Comparison of ENCODE assay signal across 11 cellular contexts in the genomic region with DNA sequence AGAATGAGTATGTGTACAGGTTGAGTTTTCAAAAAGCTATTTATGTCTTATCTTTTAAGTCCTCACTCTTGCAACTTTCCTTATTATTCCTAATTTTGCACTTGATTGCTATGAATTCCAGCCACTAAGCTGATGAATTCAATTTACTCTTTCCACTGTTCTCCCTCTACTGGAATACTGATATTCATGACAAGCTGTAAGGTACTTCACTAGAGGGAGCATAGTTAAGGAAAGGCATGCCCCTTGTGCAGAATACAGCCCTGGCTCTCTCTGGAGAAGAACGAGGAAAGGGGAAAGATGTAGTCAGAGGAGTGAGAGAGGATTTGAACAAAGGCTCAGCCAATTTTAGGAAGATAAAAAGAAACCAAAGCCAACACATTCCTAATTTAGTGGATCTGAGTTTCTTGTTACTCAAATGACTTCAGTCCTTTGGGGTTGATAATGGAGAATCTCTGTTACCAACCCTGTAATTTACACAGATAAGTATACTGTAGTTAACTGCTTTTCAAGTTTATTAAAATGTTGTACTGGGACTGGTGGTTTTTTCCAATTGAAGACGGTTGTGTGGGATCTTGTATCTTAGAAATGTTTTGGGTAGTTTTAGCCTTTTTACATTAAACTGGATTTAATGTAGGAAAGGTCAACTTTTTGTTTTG. TPM values are rescaled to one million over a fixed set of nuclear protein-coding genes. Genes with fewer than 3 reads are reported as not detected.
DNase-seq lines count a peak whose midpoint lies in the region; ATAC-seq and TF ChIP-seq lines count a peak whose summit lies in the region.
"Had no signal": no experiment of that assay in that cellular context is flagged by ENCODE, and none has a peak within 500 bp of the region (broad histone marks: within the 10 kb centered on the region; RNA-seq: fewer than 3 reads in every experiment).

No MANE protein-coding gene starts in this region.

- intact Hi-C loops in mammary epithelial cell (cut with micrococcal nuclease), result no loop called here
- intact Hi-C loops in activated CD4-positive, alpha-beta T cell treated with anti-CD3 and anti-CD28 coated beads for 36 hours (cut with DNase I, micrococcal nuclease), result no loop called here

- no peaks in the 10 kb centered on the region for H3K27me3 ChIP-seq in mammary epithelial cell (ENCODE audit: insufficient read depth, low read length)
- H3K27me3 ChIP-seq: SJSA1 had no signal

- no peaks in the 10 kb centered on the region for H3K9me3 Mint-ChIP-seq in stimulated activated effector memory CD8-positive, alpha-beta T cell treated with anti-CD3 and anti-CD28 coated beads, Interleukin-12 subunit alpha, Interleukin-12 subunit beta, amount 100 ng/mL, for 72 hours
- no peaks in the 10 kb centered on the region for H3K9me3 Mint-ChIP-seq in activated CD4-positive, alpha-beta T cell treated with anti-CD3 and anti-CD28 coated beads for 36 hours (ENCODE audit: low read depth)

- dilution Hi-C loops in mammary epithelial cell (cut with HindIII; ENCODE audit: low sequenced_read_pairs), result no loop called here

- peaks cover 46% of the 10 kb centered on the region for H3K36me3 Mint-ChIP-seq in stimulated activated effector memory CD8-positive, alpha-beta T cell treated with anti-CD3 and anti-CD28 coated beads, Interleukin-12 subunit alpha, Interleukin-12 subunit beta, amount 100 ng/mL, for 72 hours
- H3K36me3 Mint-ChIP-seq in activated CD4-positive, alpha-beta T cell treated with anti-CD3 and anti-CD28 coated beads for 36 hours (ENCODE audit: low read depth), result peaks cover 3% of the 10 kb centered on the region

- H3K27ac Mint-ChIP-seq in stimulated activated effector memory CD8-positive, alpha-beta T cell treated with anti-CD3 and anti-CD28 coated beads, Interleukin-12 subunit alpha, Interleukin-12 subunit beta, amount 100 ng/mL, for 72 hours, result peak overlapping the region; percentile 44
- no peak overlapping the region for H3K27ac Mint-ChIP-seq in activated CD4-positive, alpha-beta T cell treated with anti-CD3 and anti-CD28 coated beads for 36 hours

- peak; percentile 21 to 26 for DNase-seq in T47D (ENCODE audit: low read depth in 1 of 2, low spot score in 1 of 2)
- no peak for DNase-seq in mammary epithelial cell
- peak; percentile 25 for DNase-seq in RPMI7951 (ENCODE audit: low read depth)
- DNase-seq in fibroblast of peridontal ligament (ENCODE audit: extremely low read depth), result peak; percentile 60
- DNase-seq in stimulated activated effector memory CD8-positive, alpha-beta T cell treated with anti-CD3 and anti-CD28 coated beads, Interleukin-12 subunit alpha, Interleukin-12 subunit beta, amount 100 ng/mL, for 72 hours (ENCODE audit: low spot score in 2 of 2), result no peak
- DNase-seq in DMS53 (lab: John Stamatoyannopoulos, UW), result no peak
- no peak for DNase-seq in activated CD4-positive, alpha-beta T cell treated with anti-CD3 and anti-CD28 coated beads for 36 hours
- DNase-seq in GM13976 (ENCODE audit: low spot score), result no peak
- DNase-seq: GOT3 had no signal

- BruUV-seq in mammary epithelial cell (replicated peaks; lab: Mats Ljungman, UMichigan), result no TSS peak

- peaks cover 45% of the 10 kb centered on the region for H3K79me2 ChIP-seq in mammary epithelial cell (ENCODE audit: insufficient read depth, low read length)

- peaks cover 28% of the 10 kb centered on the region for H3K4me1 ChIP-seq in mammary epithelial cell (ENCODE audit: insufficient read depth, low read length)

- 80% methylated on average over 2 of the region's 2 CpGs for WGBS in mammary epithelial cell (ENCODE audit: low coverage, missing lambda C conversion rate)

- H3K27me3 Mint-ChIP-seq in activated CD4-positive, alpha-beta T cell treated with anti-CD3 and anti-CD28 coated beads for 36 hours, result no peaks in the 10 kb centered on the region

- H3K27ac ChIP-seq in mammary epithelial cell (ENCODE audit: insufficient read depth, low read depth, low read length), result no peak overlapping the region
- H3K27ac ChIP-seq: coronary artery, SJSA1 had no signal

- H3K4me2 ChIP-seq in mammary epithelial cell (ENCODE audit: insufficient read depth, low read depth, low read length), result no peak overlapping the region

- CTCF ChIA-PET in mammary epithelial cell (lab: Charles Lee; ENCODE audit: low non-redundant PET), result no interaction called here
- CTCF ChIA-PET in activated CD4-positive, alpha-beta T cell treated with anti-CD3 and anti-CD28 coated beads for 36 hours (lab: Charles Lee), result no interaction called here

- TF ChIP-seq CTCF in mammary epithelial cell (conservative IDR thresholded peaks at IDR 0.05 in 1 of 2, IDR thresholded peaks at IDR 0.05 in 1 of 2; ENCODE audit: extremely low read depth in 1 of 2, insufficient read depth in 1 of 2, low read depth in 1 of 2, low read length in 2 of 2), result peak in 1 of 2 donors; percentile 32
- TF ChIP-seq CTCF in GM13976 (IDR thresholded peaks at IDR 0.05; ENCODE audit: borderline replicate concordance, control extremely low read depth, extremely low read depth, insufficient read depth, missing control alignments), result no peak

- POLR2A ChIA-PET in activated CD4-positive, alpha-beta T cell treated with anti-CD3 and anti-CD28 coated beads for 36 hours (lab: Charles Lee), result no interaction called here

- in situ Hi-C loops in T47D (cut with HindIII; ENCODE audit: low pct_unique_long_range_greater_than_20kb, low sequenced_read_pairs) (no loop called here), mammary epithelial cell (cut with MboI; ENCODE audit: low sequenced_read_pairs in 2 of 2) (no loop called here), GM13976 (cut with MboI; ENCODE audit: low sequenced_read_pairs, unreplicated experiment) (no loop called here)

- no peak overlapping the region for H2AFZ ChIP-seq in mammary epithelial cell (ENCODE audit: low read depth, low read length)

- no peaks in the 10 kb centered on the region for H3K36me3 ChIP-seq in mammary epithelial cell (ENCODE audit: insufficient read depth, low read length)

- no peak overlapping the region for H3K9ac ChIP-seq in mammary epithelial cell (ENCODE audit: insufficient read depth, low read length)

- ATAC-seq in stimulated activated effector memory CD8-positive, alpha-beta T cell treated with anti-CD3 and anti-CD28 coated beads, Interleukin-12 subunit alpha, Interleukin-12 subunit beta, amount 100 ng/mL, for 72 hours, result no peak
- no peak for ATAC-seq in activated CD4-positive, alpha-beta T cell treated with anti-CD3 and anti-CD28 coated beads for 36 hours

- no peaks in the 10 kb centered on the region for H4K20me1 ChIP-seq in mammary epithelial cell (ENCODE audit: insufficient read depth, low read length)

- no peak overlapping the region for H3K4me3 Mint-ChIP-seq in stimulated activated effector memory CD8-positive, alpha-beta T cell treated with anti-CD3 and anti-CD28 coated beads, Interleukin-12 subunit alpha, Interleukin-12 subunit beta, amount 100 ng/mL, for 72 hours
- H3K4me3 Mint-ChIP-seq in activated CD4-positive, alpha-beta T cell treated with anti-CD3 and anti-CD28 coated beads for 36 hours, result no peak overlapping the region

- H3K4me1 Mint-ChIP-seq in stimulated activated effector memory CD8-positive, alpha-beta T cell treated with anti-CD3 and anti-CD28 coated beads, Interleukin-12 subunit alpha, Interleukin-12 subunit beta, amount 100 ng/mL, for 72 hours, result peaks cover 30% of the 10 kb centered on the region
- peaks cover 23% of the 10 kb centered on the region for H3K4me1 Mint-ChIP-seq in activated CD4-positive, alpha-beta T cell treated with anti-CD3 and anti-CD28 coated beads for 36 hours

- H3K4me3 ChIP-seq in mammary epithelial cell (replicated peaks in 1 of 3; ENCODE audit: insufficient read depth in 1 of 3, low read depth in 2 of 3, low read length in 3 of 3), result no peak overlapping the region
- H3K4me3 ChIP-seq: coronary artery, SJSA1 had no signal

- no peaks in the 10 kb centered on the region for H3K9me3 ChIP-seq in mammary epithelial cell (replicated peaks; ENCODE audit: insufficient read depth, low read length)
- H3K9me3 ChIP-seq: SJSA1 had no signal

RNA-seq across cellular contexts. Expression of gene SCAANT1, which starts 4.0 kb away (rescaled TPM):
- not detected for total RNA-seq in mammary epithelial cell
- polyA plus RNA-seq in mammary epithelial cell, result not detected
- not detected for polyA minus RNA-seq in mammary epithelial cell
- not detected in 2 replicates for total RNA-seq in RPMI7951 (2014; rRNA removed; shearing (Covaris generic))
- total RNA-seq in activated CD4-positive, alpha-beta T cell treated with anti-CD3 and anti-CD28 coated beads for 36 hours, result not detected
- total RNA-seq: SJSA1 had no signal

RNA-seq across cellular contexts. Expression of gene ATXN7, which starts 44.5 kb away (rescaled TPM):
- total RNA-seq in mammary epithelial cell, result 10 to 100 TPM; 21.2 to 30.5 TPM
- 10.1 TPM for polyA plus RNA-seq in mammary epithelial cell
- polyA minus RNA-seq in mammary epithelial cell, result 38.2 TPM
- 5.4 and 6.1 TPM in 2 replicates for total RNA-seq in RPMI7951 (2014; rRNA removed; shearing (Covaris generic))
- 10 to 100 TPM; 27.1 to 58.3 TPM for total RNA-seq in activated CD4-positive, alpha-beta T cell treated with anti-CD3 and anti-CD28 coated beads for 36 hours

RNA-seq across cellular contexts. Expression of gene THOC7, which starts 44.6 kb away (rescaled TPM):
- total RNA-seq in mammary epithelial cell, result 10 to 100 TPM; 34.5 to 87.5 TPM
- 59.8 TPM for polyA plus RNA-seq in mammary epithelial cell
- 76.3 TPM for polyA minus RNA-seq in mammary epithelial cell
- total RNA-seq in RPMI7951 (2014; rRNA removed; shearing (Covaris generic)), result 135 and 166 TPM in 2 replicates
- total RNA-seq in activated CD4-positive, alpha-beta T cell treated with anti-CD3 and anti-CD28 coated beads for 36 hours, result 10 to 100 TPM; 80.8 to 87.1 TPM

Comparison
In these comparisons a context has a peak if more than half of its experiments do, and no peak if none do; other contexts are left out.
1. DNase-seq: peak in T47D (2 of 2), RPMI7951 (single experiment) and fibroblast of peridontal ligament (single experiment); none in mammary epithelial cell (single experiment), stimulated activated effector memory CD8-positive, alpha-beta T cell treated with anti-CD3 and anti-CD28 coated beads, Interleukin-12 subunit alpha, Interleukin-12 subunit beta, amount 100 ng/mL, for 72 hours (0 of 2), DMS53 (single experiment), activated CD4-positive, alpha-beta T cell treated with anti-CD3 and anti-CD28 coated beads for 36 hours (single experiment) and GM13976 (single experiment).